In genomic region chr10:124093774-124094418, GRCh38 we compare ENCODE assay signal across 9 cellular contexts. TPM values are rescaled to one million over a fixed set of nuclear protein-coding genes. Genes with fewer than 3 reads are reported as not detected.
A peak's percentile ranks its signal among the peaks of the same experiment; 100 is the strongest.
DNase-seq lines count a peak whose midpoint lies in the region; ATAC-seq, FAIRE-seq and TF ChIP-seq lines count a peak whose summit lies in the region.
"Not testable (repeated sequence)": the region's sequence is repeated elsewhere in the genome, so short reads cannot be mapped to it uniquely, and the experiment has no call there.
"Had no signal": no experiment of that assay in that cellular context is flagged by ENCODE, and none has a peak within 500 bp of the region (broad histone marks: within the 10 kb centered on the region; RNA-seq: fewer than 3 reads in every experiment).

No MANE protein-coding gene starts in this region.

- peak overlapping the region; percentile 87 for H3K9ac ChIP-seq in KMS-11

- intact Hi-C loops in CD4-positive, alpha-beta memory T cell (cut with micrococcal nuclease); right lobe of liver (cut with DNase I); pancreas (cut with DNase I): not testable (repeated sequence)
- intact Hi-C loops in tibial artery (cut with DNase I; ENCODE audit: low total_unique reads): loop anchor here (10.0 kb wide), 1 partner anchor 131 kb away; no protein-coding TSS in a partner anchor

- not testable (repeated sequence) for H3K27ac ChIP-seq in CD4-positive, alpha-beta memory T cell (ENCODE audit: low read depth, low read length); WERI-Rb-1
- peak overlapping the region; percentile 93 for H3K27ac ChIP-seq in KMS-11
- peak overlapping the region; percentile 78 to 90 (median 85) for H3K27ac ChIP-seq in right lobe of liver
- peak overlapping the region; percentile 36 to 85 (median 80) for H3K27ac ChIP-seq in pancreas
- H3K27ac ChIP-seq in tibial artery: peak overlapping the region; percentile 88 to 93

- peak overlapping the region; percentile 15; the same call in 1 of the 2 replicates for H2AFZ ChIP-seq in KMS-11 (ENCODE audit: low read depth)

- not testable (repeated sequence) for TF ChIP-seq CTCF in KMS-11 (conservative IDR thresholded peaks at IDR 0.05; ENCODE audit: low read depth, low read length); bronchial epithelial cell (IDR thresholded peaks at IDR 0.05; ENCODE audit: insufficient read depth, low read length, severe bottlenecking); right lobe of liver (IDR thresholded peaks at IDR 0.05); pancreas (IDR thresholded peaks at IDR 0.05); tibial artery (IDR thresholded peaks at IDR 0.05)
- peak; percentile 9; the same call in 1 of the 2 replicates for TF ChIP-seq CTCF in WERI-Rb-1 (IDR thresholded peaks at IDR 0.05; ENCODE audit: low read depth, low read length)

- not testable (repeated sequence) for H3K9me3 ChIP-seq in CD4-positive, alpha-beta memory T cell (ENCODE audit: control insufficient read depth in 1 of 2, low read length in 2 of 2); WERI-Rb-1 (ENCODE audit: severe bottlenecking); right lobe of liver; pancreas; tibial artery

- not testable (repeated sequence) for H3K36me3 ChIP-seq in CD4-positive, alpha-beta memory T cell (ENCODE audit: insufficient read depth, low read length); KMS-11 (ENCODE audit: insufficient read depth); WERI-Rb-1; bronchial epithelial cell (ENCODE audit: control insufficient read depth, insufficient read depth, low read length); right lobe of liver; pancreas; tibial artery

- not testable (repeated sequence) for H3K27me3 ChIP-seq in CD4-positive, alpha-beta memory T cell (ENCODE audit: insufficient read depth, low read length); KMS-11 (ENCODE audit: insufficient read depth, low read depth); bronchial epithelial cell (ENCODE audit: control insufficient read depth, insufficient read depth, low read length); right lobe of liver; pancreas; tibial artery
- peaks cover 20% of the 10 kb centered on the region for H3K27me3 ChIP-seq in WERI-Rb-1 (ENCODE audit: insufficient read depth, low read depth, severe bottlenecking)

- H3K4me3 Mint-ChIP-seq in CD4-positive, alpha-beta memory T cell: peak overlapping the region in 6 of 8 donors; percentile 13 to 69 (median 59)

- FAIRE-seq in bronchial epithelial cell (lab: Jason Lieb, UNC); frontal cortex (lab: Jason Lieb, UNC); pancreas (lab: Jason Lieb, UNC): not testable (repeated sequence)

- H3K4me3 ChIP-seq in CD4-positive, alpha-beta memory T cell (ENCODE audit: low read length in 2 of 2); KMS-11 (IDR thresholded peaks at IDR 0.05; ENCODE audit: insufficient read depth, low read depth, low read length): not testable (repeated sequence)
- H3K4me3 ChIP-seq in WERI-Rb-1 (ENCODE audit: low read depth, low read length) (peak overlapping the region; percentile 63), bronchial epithelial cell (ENCODE audit: low read depth, low read length) (peak overlapping the region; percentile 72), right lobe of liver (peak overlapping the region; percentile 53 to 59 (median 56)), pancreas (peak overlapping the region; percentile 23 to 54 (median 42)), tibial artery (peak overlapping the region; percentile 77 to 78)

- POLR2A ChIA-PET in CD4-positive, alpha-beta memory T cell (lab: Charles Lee; ENCODE audit: partially characterized antibody): not testable (repeated sequence)

- H3K27me3 Mint-ChIP-seq in CD4-positive, alpha-beta memory T cell: peaks cover 18 to 52% of the 10 kb centered on the region in 2 donors

- not testable (repeated sequence) for H3K36me3 Mint-ChIP-seq in CD4-positive, alpha-beta memory T cell

- peaks cover 0 to 12% (median 4%) of the 10 kb centered on the region in 4 donors for H3K4me1 Mint-ChIP-seq in CD4-positive, alpha-beta memory T cell

- H3K4me1 ChIP-seq in CD4-positive, alpha-beta memory T cell (ENCODE audit: insufficient read depth, low read length); pancreas: not testable (repeated sequence)
- H3K4me1 ChIP-seq in KMS-11 (ENCODE audit: low read depth, poor library complexity, severe bottlenecking) (peaks cover 35% of the 10 kb centered on the region), right lobe of liver (peaks cover 0 to 17% (median 0%) of the 10 kb centered on the region in 4 donors), tibial artery (peaks cover 0 to 32% (median 22%) of the 10 kb centered on the region in 4 donors)

- WGBS in right lobe of liver (ENCODE audit: insufficient coverage, low coverage, low lambda C conversion rate, missing lambda C conversion rate): 6% methylated on average over 12 of the region's 39 CpGs
- 4% methylated on average over 39 of the region's 39 CpGs for WGBS in pancreas, 2 donors

- ATAC-seq in right lobe of liver (peak; percentile 13 to 21 (median 17)), pancreas (peak in 2 of 4 donors; percentile 9 to 19)

- H4K20me1 ChIP-seq in KMS-11 (ENCODE audit: insufficient read depth): not testable (repeated sequence)

- peak overlapping the region; percentile 78 for H3K4me2 ChIP-seq in KMS-11

- H3K27ac Mint-ChIP-seq in CD4-positive, alpha-beta memory T cell: not testable (repeated sequence)

- DNase-seq in CD4-positive, alpha-beta memory T cell; bronchial epithelial cell (ENCODE audit: low read depth): not testable (repeated sequence)
- DNase-seq in WERI-Rb-1 (peak; percentile 46), frontal cortex (ENCODE audit: low spot score in 2 of 2) (peak; percentile 37 to 53), right lobe of liver (peak in 2 of 3 donors; percentile 56 to 70), pancreas (peak in 2 of 6 donors; percentile 21 to 30), tibial artery (peak; percentile 65 to 73)

- CTCF ChIA-PET in CD4-positive, alpha-beta memory T cell (lab: Charles Lee; ENCODE audit: partially characterized antibody): not testable (repeated sequence)

- not testable (repeated sequence) for H3K9me3 Mint-ChIP-seq in CD4-positive, alpha-beta memory T cell

- TF ChIP-seq POLR2A in right lobe of liver (IDR thresholded peaks at IDR 0.05): not testable (repeated sequence)

- H3K79me2 ChIP-seq in KMS-11 (ENCODE audit: insufficient read depth, low read depth): peaks cover 65% of the 10 kb centered on the region

RNA-seq across cellular contexts. Expression of gene CHST15, which starts 0.5 kb away (rescaled TPM):
- 1 to 10 TPM in 1 of 2 experiments, under 1 TPM in 1; 0.67 to 1.2 TPM for total RNA-seq in CD4-positive, alpha-beta memory T cell
- polyA plus RNA-seq in CD4-positive, alpha-beta memory T cell: under 1 TPM in 1 of 2 donors, not detected in 1; 0.13 TPM
- 11.1 and 12.8 TPM in 2 replicates for total RNA-seq in bronchial epithelial cell
- total RNA-seq in frontal cortex: 48.9 TPM
- 10 to 100 TPM in 5 of 6 experiments, 1 to 10 TPM in 1; 9.2 to 25.8 (median 11.8) TPM for total RNA-seq in right lobe of liver
- total RNA-seq in pancreas: 10 to 100 TPM in 5 of 6 donors, 1 to 10 TPM in 1; 9.4 to 17.3 (median 14.0) TPM
- 10 to 100 TPM in 1 of 2 donors, 1 to 10 TPM in 1; 4.8 to 12.4 TPM for polyA plus RNA-seq in pancreas
- total RNA-seq: HT-29 had no signal
